1 cellular context compared by ENCODE assay signal in the genomic region with DNA sequence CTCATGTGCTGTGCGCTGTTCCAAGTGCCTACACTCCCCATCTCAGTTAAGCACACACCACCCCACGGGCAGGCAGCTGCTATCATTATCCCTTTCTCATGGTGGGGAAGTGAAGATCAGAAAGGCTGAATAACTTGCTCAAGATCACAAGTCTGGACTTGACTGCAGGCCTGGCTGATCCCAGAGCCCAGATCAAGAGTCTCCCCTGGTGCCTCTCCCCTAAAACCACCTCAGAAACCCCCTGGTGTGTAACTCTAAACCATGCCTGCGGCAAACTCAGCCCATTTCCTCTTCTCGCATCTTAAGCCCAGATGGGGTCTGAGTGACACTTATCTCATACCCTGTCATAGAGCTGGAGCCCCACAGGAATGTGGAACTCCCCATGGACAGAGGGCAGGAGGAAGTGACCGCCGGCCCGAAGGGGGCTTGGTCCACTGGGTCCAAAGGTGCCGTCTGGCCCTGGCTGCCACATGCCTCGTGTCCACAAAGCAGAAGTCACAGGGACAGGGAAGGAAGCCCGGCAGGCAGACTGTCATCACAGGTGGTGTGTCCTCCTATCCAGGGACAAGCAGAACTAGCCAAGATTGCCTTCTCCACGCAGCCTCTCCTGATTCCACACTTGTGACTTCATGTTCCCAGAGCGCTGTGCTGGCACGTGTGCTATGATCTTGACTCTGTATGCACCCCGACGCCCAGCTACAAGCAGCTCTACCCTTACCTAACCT.
TF ChIP-seq lines count a peak whose summit lies in the region.

No MANE protein-coding gene starts in this region.

TF ChIP-seq in GM12878, 131 proteins besides CTCF, POLR2A, EP300 and RAD21 (continued from another document and continues in another):
- TF ChIP-seq HDAC2 (IDR thresholded peaks at IDR 0.05): no peak
- no peak for TF ChIP-seq STAT1 (conservative IDR thresholded peaks at IDR 0.05)
- TF ChIP-seq ETV6 (conservative IDR thresholded peaks at IDR 0.05 in 1 of 2, IDR thresholded peaks at IDR 0.05 in 1 of 2; ENCODE audit: borderline replicate concordance in 1 of 2, low read depth in 1 of 2): peak in 1 of 2 experiments; percentile 59; a peak in 2 of 4 replicates
- TF ChIP-seq HDAC6 (IDR thresholded peaks at IDR 0.05; ENCODE audit: unreplicated experiment): no peak
- no peak for TF ChIP-seq ZNF24 (IDR thresholded peaks at IDR 0.05)
- no peak for TF ChIP-seq ZNF217 (IDR thresholded peaks at IDR 0.05)
- no peak for TF ChIP-seq CBX5 (IDR thresholded peaks at IDR 0.05; ENCODE audit: low read depth)
- peak; percentile 98 for TF ChIP-seq IKZF1 (conservative IDR thresholded peaks at IDR 0.05)
- TF ChIP-seq ZNF207 (IDR thresholded peaks at IDR 0.05; ENCODE audit: borderline replicate concordance): no peak
- no peak for TF ChIP-seq E4F1 (IDR thresholded peaks at IDR 0.05; ENCODE audit: borderline replicate concordance, partially characterized antibody)
- no peak for TF ChIP-seq ZNF622 (IDR thresholded peaks at IDR 0.05)
- no peak for TF ChIP-seq HSF1 (IDR thresholded peaks at IDR 0.05; ENCODE audit: low read depth, low read length)
- no peak for TF ChIP-seq TAF1 (IDR thresholded peaks at IDR 0.05; ENCODE audit: borderline replicate concordance, low read depth, low read length)
- TF ChIP-seq NRF1 (conservative IDR thresholded peaks at IDR 0.05; ENCODE audit: low read depth, low read length): no peak
- no peak for TF ChIP-seq CHD4 (IDR thresholded peaks at IDR 0.05)
- TF ChIP-seq HDGF (IDR thresholded peaks at IDR 0.05): no peak
- peak; percentile 78 for TF ChIP-seq NR2F1 (conservative IDR thresholded peaks at IDR 0.05)
- no peak for TF ChIP-seq ZNF384 (IDR thresholded peaks at IDR 0.05; ENCODE audit: borderline replicate concordance, low read depth, low read length)
- TF ChIP-seq POLR2AphosphoS2 (IDR thresholded peaks at IDR 0.05; ENCODE audit: low read depth, low read length): no peak
- TF ChIP-seq WRNIP1 (IDR thresholded peaks at IDR 0.05; ENCODE audit: borderline replicate concordance, low read depth, low read length): peak; percentile 13; the same call in 1 of the 2 replicates
- TF ChIP-seq CHD2 (IDR thresholded peaks at IDR 0.05; ENCODE audit: borderline replicate concordance, low read depth, low read length): peak; percentile 16; the same call in 1 of the 2 replicates
- no peak for TF ChIP-seq MEF2A (IDR thresholded peaks at IDR 0.05; ENCODE audit: insufficient read depth, low read depth, low read length)
- TF ChIP-seq NR2C1 (IDR thresholded peaks at IDR 0.05): no peak
- TF ChIP-seq, protein P1, sequence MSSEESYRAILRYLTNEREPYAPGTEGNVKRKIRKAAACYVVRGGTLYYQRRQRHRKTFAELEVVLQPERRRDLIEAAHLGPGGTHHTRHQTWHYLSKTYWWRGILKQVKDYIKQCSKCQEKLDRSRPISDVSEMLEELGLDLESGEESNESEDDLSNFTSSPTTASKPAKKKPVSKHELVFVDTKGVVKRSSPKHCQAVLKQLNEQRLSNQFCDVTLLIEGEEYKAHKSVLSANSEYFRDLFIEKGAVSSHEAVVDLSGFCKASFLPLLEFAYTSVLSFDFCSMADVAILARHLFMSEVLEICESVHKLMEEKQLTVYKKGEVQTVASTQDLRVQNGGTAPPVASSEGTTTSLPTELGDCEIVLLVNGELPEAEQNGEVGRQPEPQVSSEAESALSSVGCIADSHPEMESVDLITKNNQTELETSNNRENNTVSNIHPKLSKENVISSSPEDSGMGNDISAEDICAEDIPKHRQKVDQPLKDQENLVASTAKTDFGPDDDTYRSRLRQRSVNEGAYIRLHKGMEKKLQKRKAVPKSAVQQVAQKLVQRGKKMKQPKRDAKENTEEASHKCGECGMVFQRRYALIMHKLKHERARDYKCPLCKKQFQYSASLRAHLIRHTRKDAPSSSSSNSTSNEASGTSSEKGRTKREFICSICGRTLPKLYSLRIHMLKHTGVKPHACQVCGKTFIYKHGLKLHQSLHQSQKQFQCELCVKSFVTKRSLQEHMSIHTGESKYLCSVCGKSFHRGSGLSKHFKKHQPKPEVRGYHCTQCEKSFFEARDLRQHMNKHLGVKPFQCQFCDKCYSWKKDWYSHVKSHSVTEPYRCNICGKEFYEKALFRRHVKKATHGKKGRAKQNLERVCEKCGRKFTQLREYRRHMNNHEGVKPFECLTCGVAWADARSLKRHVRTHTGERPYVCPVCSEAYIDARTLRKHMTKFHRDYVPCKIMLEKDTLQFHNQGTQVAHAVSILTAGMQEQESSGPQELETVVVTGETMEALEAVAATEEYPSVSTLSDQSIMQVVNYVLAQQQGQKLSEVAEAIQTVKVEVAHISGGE (CRISPR knock-in tag; IDR thresholded peaks at IDR 0.05): no peak
- TF ChIP-seq NR2C2 (IDR thresholded peaks at IDR 0.05; ENCODE audit: borderline replicate concordance, control insufficient read depth, insufficient read length, low read depth): no peak
- TF ChIP-seq SMAD5 (IDR thresholded peaks at IDR 0.05; ENCODE audit: low read depth): no peak
- no peak for TF ChIP-seq PRDM15 (CRISPR knock-in tag; IDR thresholded peaks at IDR 0.05)
- TF ChIP-seq, protein P2, sequence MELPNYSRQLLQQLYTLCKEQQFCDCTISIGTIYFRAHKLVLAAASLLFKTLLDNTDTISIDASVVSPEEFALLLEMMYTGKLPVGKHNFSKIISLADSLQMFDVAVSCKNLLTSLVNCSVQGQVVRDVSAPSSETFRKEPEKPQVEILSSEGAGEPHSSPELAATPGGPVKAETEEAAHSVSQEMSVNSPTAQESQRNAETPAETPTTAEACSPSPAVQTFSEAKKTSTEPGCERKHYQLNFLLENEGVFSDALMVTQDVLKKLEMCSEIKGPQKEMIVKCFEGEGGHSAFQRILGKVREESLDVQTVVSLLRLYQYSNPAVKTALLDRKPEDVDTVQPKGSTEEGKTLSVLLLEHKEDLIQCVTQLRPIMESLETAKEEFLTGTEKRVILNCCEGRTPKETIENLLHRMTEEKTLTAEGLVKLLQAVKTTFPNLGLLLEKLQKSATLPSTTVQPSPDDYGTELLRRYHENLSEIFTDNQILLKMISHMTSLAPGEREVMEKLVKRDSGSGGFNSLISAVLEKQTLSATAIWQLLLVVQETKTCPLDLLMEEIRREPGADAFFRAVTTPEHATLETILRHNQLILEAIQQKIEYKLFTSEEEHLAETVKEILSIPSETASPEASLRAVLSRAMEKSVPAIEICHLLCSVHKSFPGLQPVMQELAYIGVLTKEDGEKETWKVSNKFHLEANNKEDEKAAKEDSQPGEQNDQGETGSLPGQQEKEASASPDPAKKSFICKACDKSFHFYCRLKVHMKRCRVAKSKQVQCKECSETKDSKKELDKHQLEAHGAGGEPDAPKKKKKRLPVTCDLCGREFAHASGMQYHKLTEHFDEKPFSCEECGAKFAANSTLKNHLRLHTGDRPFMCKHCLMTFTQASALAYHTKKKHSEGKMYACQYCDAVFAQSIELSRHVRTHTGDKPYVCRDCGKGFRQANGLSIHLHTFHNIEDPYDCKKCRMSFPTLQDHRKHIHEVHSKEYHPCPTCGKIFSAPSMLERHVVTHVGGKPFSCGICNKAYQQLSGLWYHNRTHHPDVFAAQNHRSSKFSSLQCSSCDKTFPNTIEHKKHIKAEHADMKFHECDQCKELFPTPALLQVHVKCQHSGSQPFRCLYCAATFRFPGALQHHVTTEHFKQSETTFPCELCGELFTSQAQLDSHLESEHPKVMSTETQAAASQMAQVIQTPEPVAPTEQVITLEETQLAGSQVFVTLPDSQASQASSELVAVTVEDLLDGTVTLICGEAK (IDR thresholded peaks at IDR 0.05; ENCODE audit: borderline replicate concordance): no peak
- TF ChIP-seq CEBPZ (IDR thresholded peaks at IDR 0.05; ENCODE audit: low read depth, low read length): no peak
- no peak for TF ChIP-seq TCF7 (IDR thresholded peaks at IDR 0.05; ENCODE audit: borderline replicate concordance)
- peak; percentile 98 for TF ChIP-seq MLLT1 (IDR thresholded peaks at IDR 0.05)
- peak; percentile 58; the same call in 1 of the 2 replicates for TF ChIP-seq LARP7 (IDR thresholded peaks at IDR 0.05)
- no peak for TF ChIP-seq USF2 (IDR thresholded peaks at IDR 0.05; ENCODE audit: borderline replicate concordance, low read depth, low read length)
- no peak for TF ChIP-seq YBX1 (IDR thresholded peaks at IDR 0.05)
